Comparison of ENCODE assay signal across 22 cellular contexts in genomic region chr3:99256788-99257187, GRCh38.
A peak's percentile ranks its signal among the peaks of the same experiment; 100 is the strongest.
DNase-seq lines count a peak whose midpoint lies in the region; ATAC-seq and TF ChIP-seq lines count a peak whose summit lies in the region.
"Had no signal": no experiment of that assay in that cellular context is flagged by ENCODE, and none has a peak within 500 bp of the region (broad histone marks: within the 10 kb centered on the region; RNA-seq: fewer than 3 reads in every experiment).

No MANE protein-coding gene starts in this region.

- H3K23ac ChIP-seq in mesenchymal stem cell (ENCODE audit: low read length in 2 of 2), result no peak overlapping the region

- peaks cover 4% of the 10 kb centered on the region for H3K9me3 Mint-ChIP-seq in activated T-helper 1 cell treated with anti-CD3 and anti-CD28 coated beads, Interleukin-12 subunit alpha, Interleukin-12 subunit beta, Interleukin-2, Interleukin-4 antibody, amounts not matched to agents 30 ng/mL and 10 ng/mL and 1 ng/mL, durations not matched to agents 14 hours and 24 hours and 36 hours
- H3K9me3 Mint-ChIP-seq: HFFc6 had no signal

- no peak overlapping the region for H2AFZ ChIP-seq in mesenchymal stem cell (ENCODE audit: low read depth, low read length)

- peak overlapping the region; percentile 70 for H3K27ac ChIP-seq in mesenchymal stem cell (ENCODE audit: low read length, poor library complexity, severe bottlenecking)
- H3K27ac ChIP-seq in tibial artery, result peak overlapping the region; percentile 34 to 36
- no peak overlapping the region for H3K27ac ChIP-seq in uterus
- H3K27ac ChIP-seq: C4-2B had no signal

- peaks cover 5% of the 10 kb centered on the region for H3K9me3 ChIP-seq in mesenchymal stem cell (ENCODE audit: control insufficient read depth, low read length)
- H3K9me3 ChIP-seq in tibial artery, result peaks cover 0 to 5% (median 0%) of the 10 kb centered on the region in 3 donors
- H3K9me3 ChIP-seq in uterus, result no peaks in the 10 kb centered on the region
- H3K9me3 ChIP-seq: Caco-2 had no signal

- no peak overlapping the region for H2BK120ac ChIP-seq in mesenchymal stem cell (ENCODE audit: low read depth, low read length)

- H3K27me3 ChIP-seq in mesenchymal stem cell (ENCODE audit: control insufficient read depth in 1 of 2, insufficient read depth in 1 of 2, low read length in 2 of 2) (no peaks in the 10 kb centered on the region), tibial artery (no peaks in the 10 kb centered on the region), uterus (no peaks in the 10 kb centered on the region)

- whole genome bisulfite sequencing in mesenchymal stem cell, result no CpG with 5 or more reads among the region's 3 CpGs

- no peak overlapping the region for H3K4me3 Mint-ChIP-seq in activated T-helper 1 cell treated with anti-CD3 and anti-CD28 coated beads, Interleukin-12 subunit alpha, Interleukin-12 subunit beta, Interleukin-2, Interleukin-4 antibody, amounts not matched to agents 30 ng/mL and 10 ng/mL and 1 ng/mL, durations not matched to agents 14 hours and 24 hours and 36 hours
- H3K4me3 Mint-ChIP-seq: CD4-positive, alpha-beta T cell; HFFc6; IgD-negative memory B cell had no signal

- no peaks in the 10 kb centered on the region for H3K4me1 Mint-ChIP-seq in activated T-helper 1 cell treated with anti-CD3 and anti-CD28 coated beads, Interleukin-12 subunit alpha, Interleukin-12 subunit beta, Interleukin-2, Interleukin-4 antibody, amounts not matched to agents 30 ng/mL and 10 ng/mL and 1 ng/mL, durations not matched to agents 14 hours and 24 hours and 36 hours (ENCODE audit: low read depth)
- H3K4me1 Mint-ChIP-seq: IgD-negative memory B cell had no signal

- H3K36me3 ChIP-seq in mesenchymal stem cell (ENCODE audit: control insufficient read depth in 1 of 2, insufficient read depth in 2 of 2, low read depth in 1 of 2, low read length in 2 of 2) (no peaks in the 10 kb centered on the region), tibial artery (no peaks in the 10 kb centered on the region), uterus (no peaks in the 10 kb centered on the region)

- H3K79me1 ChIP-seq in mesenchymal stem cell (replicated peaks; ENCODE audit: low read length, poor library complexity, severe bottlenecking), result no peaks in the 10 kb centered on the region

- H3K9ac ChIP-seq in mesenchymal stem cell (ENCODE audit: low read length), result no peak overlapping the region

- no peak overlapping the region for H4K8ac ChIP-seq in mesenchymal stem cell (ENCODE audit: low read length)

- H3K27me3 Mint-ChIP-seq in activated T-helper 1 cell treated with anti-CD3 and anti-CD28 coated beads, Interleukin-12 subunit alpha, Interleukin-12 subunit beta, Interleukin-2, Interleukin-4 antibody, amounts not matched to agents 30 ng/mL and 10 ng/mL and 1 ng/mL, durations not matched to agents 14 hours and 24 hours and 36 hours (ENCODE audit: insufficient read depth), result no peaks in the 10 kb centered on the region
- H3K27me3 Mint-ChIP-seq: CD4-positive, alpha-beta T cell; IgD-negative memory B cell had no signal

- ATAC-seq in GM18505 (IDR thresholded peaks at IDR 0.05; ENCODE audit: unreplicated experiment), result no peak
- ATAC-seq: HCT116, HepG2 had no signal

- TF ChIP-seq POLR2A in GM18505 (IDR thresholded peaks at IDR 0.05; ENCODE audit: borderline replicate concordance, extremely low read depth, insufficient read depth, insufficient read length) (no peak), uterus (IDR thresholded peaks at IDR 0.05) (no peak)

- no peak overlapping the region for H3K4me2 ChIP-seq in mesenchymal stem cell (ENCODE audit: low read length, poor library complexity, severe bottlenecking)

- intact Hi-C loops in tibial artery (cut with DNase I; ENCODE audit: low total_unique reads), result no loop called here
- intact Hi-C loops in uterus (cut with DNase I; ENCODE audit: low total_unique reads), result no loop called here
- intact Hi-C loops in activated T-helper 1 cell treated with anti-CD3 and anti-CD28 coated beads, Interleukin-12 subunit alpha, Interleukin-12 subunit beta, Interleukin-2, Interleukin-4 antibody, amounts not matched to agents 30 ng/mL and 10 ng/mL and 1 ng/mL, durations not matched to agents 14 hours and 24 hours and 36 hours (cut with micrococcal nuclease), result no loop called here

- no peak overlapping the region for H3K18ac ChIP-seq in mesenchymal stem cell (ENCODE audit: low read depth in 1 of 2, low read length in 2 of 2)

- DNase-seq in AG10803 (ENCODE audit: low read depth) (peak; percentile 21), NCI-H226 (peak; percentile 6), mesenchymal stem cell (no peak), tibial artery (no peak), AML-193 (lab: John Stamatoyannopoulos, UW) (no peak), uterus (no peak)
- no peak for DNase-seq in activated T-helper 1 cell treated with anti-CD3 and anti-CD28 coated beads, Interleukin-12 subunit alpha, Interleukin-12 subunit beta, Interleukin-2, Interleukin-4 antibody, amounts not matched to agents 30 ng/mL and 10 ng/mL and 1 ng/mL, durations not matched to agents 14 hours and 24 hours and 36 hours (ENCODE audit: low spot score)
- DNase-seq: 8988T; Caco-2; CD4-positive, alpha-beta T cell; DMS153; DMS79; GDM1; GOT3; H7; HFFc6; KG1 had no signal

- H3K4me3 ChIP-seq in AG10803 (ENCODE audit: low read length) (no peak overlapping the region), mesenchymal stem cell (ENCODE audit: insufficient read depth in 1 of 2, low read depth in 1 of 2, low read length in 2 of 2) (no peak overlapping the region), tibial artery (no peak overlapping the region), uterus (no peak overlapping the region)

- H4K91ac ChIP-seq in mesenchymal stem cell (ENCODE audit: low read length), result no peak overlapping the region

- peak overlapping the region; percentile 31 for H2BK5ac ChIP-seq in mesenchymal stem cell (ENCODE audit: low read depth, low read length, poor library complexity, severe bottlenecking)

- H3K4me1 ChIP-seq in mesenchymal stem cell (ENCODE audit: control insufficient read depth, insufficient read depth, low read depth, low read length) (no peaks in the 10 kb centered on the region), tibial artery (peaks cover 0 to 41% (median 5%) of the 10 kb centered on the region in 4 donors), uterus (no peaks in the 10 kb centered on the region)
- H3K4me1 ChIP-seq: Caco-2 had no signal

- TF ChIP-seq CTCF in AG10803 (conservative IDR thresholded peaks at IDR 0.05; ENCODE audit: low read length) (no peak), tibial artery (IDR thresholded peaks at IDR 0.05) (no peak), uterus (IDR thresholded peaks at IDR 0.05) (no peak)

- H2BK15ac ChIP-seq in mesenchymal stem cell (ENCODE audit: low read depth, poor library complexity, severe bottlenecking), result no peak overlapping the region

- H2AK5ac ChIP-seq in mesenchymal stem cell (ENCODE audit: low read length, severe bottlenecking), result no peak overlapping the region

- no peak overlapping the region for H3K14ac ChIP-seq in mesenchymal stem cell (ENCODE audit: low read length in 2 of 2)

- no peak overlapping the region for H3K4ac ChIP-seq in mesenchymal stem cell (ENCODE audit: low read depth in 1 of 2, low read length in 2 of 2)

- no peaks in the 10 kb centered on the region for H3K36me3 Mint-ChIP-seq in activated T-helper 1 cell treated with anti-CD3 and anti-CD28 coated beads, Interleukin-12 subunit alpha, Interleukin-12 subunit beta, Interleukin-2, Interleukin-4 antibody, amounts not matched to agents 30 ng/mL and 10 ng/mL and 1 ng/mL, durations not matched to agents 14 hours and 24 hours and 36 hours (ENCODE audit: low read depth)
- H3K36me3 Mint-ChIP-seq: IgD-negative memory B cell had no signal

- H2BK12ac ChIP-seq in mesenchymal stem cell (ENCODE audit: low read length in 2 of 2), result no peak overlapping the region

- H3K27ac Mint-ChIP-seq in activated T-helper 1 cell treated with anti-CD3 and anti-CD28 coated beads, Interleukin-12 subunit alpha, Interleukin-12 subunit beta, Interleukin-2, Interleukin-4 antibody, amounts not matched to agents 30 ng/mL and 10 ng/mL and 1 ng/mL, durations not matched to agents 14 hours and 24 hours and 36 hours, result no peak overlapping the region
- H3K27ac Mint-ChIP-seq: CD4-positive, alpha-beta T cell; HFFc6; IgD-negative memory B cell had no signal

Comparison
In these comparisons a context has a peak if more than half of its experiments do, and no peak if none do; other contexts are left out.
1. DNase-seq: peak in AG10803 (single experiment) and NCI-H226 (single experiment); none in mesenchymal stem cell (single experiment), tibial artery (0 of 2), AML-193 (0 of 2), uterus (0 of 2) and activated T-helper 1 cell treated with anti-CD3 and anti-CD28 coated beads, Interleukin-12 subunit alpha, Interleukin-12 subunit beta, Interleukin-2, Interleukin-4 antibody, amounts not matched to agents 30 ng/mL and 10 ng/mL and 1 ng/mL, durations not matched to agents 14 hours and 24 hours and 36 hours (single experiment).
2. H3K27ac ChIP-seq: peak in mesenchymal stem cell (single experiment) and tibial artery (2 of 2); none in uterus (0 of 2).